Comparison of ENCODE assay signal across 16 cellular contexts in genomic region chr1:223763881-223764280, GRCh38. TPM values are rescaled to one million over a fixed set of nuclear protein-coding genes. Genes with fewer than 3 reads are reported as not detected.
DNase-seq lines count a peak whose midpoint lies in the region; ATAC-seq, FAIRE-seq and TF ChIP-seq lines count a peak whose summit lies in the region.
"Had no signal": no experiment of that assay in that cellular context is flagged by ENCODE, and none has a peak within 500 bp of the region (broad histone marks: within the 10 kb centered on the region; RNA-seq: fewer than 3 reads in every experiment).

No MANE protein-coding gene starts in this region.

- dilution Hi-C loops in endothelial cell of umbilical vein (cut with MboI; ENCODE audit: extremely low pct_ligation_motif_present, low sequenced_read_pairs), result no loop called here

- peaks cover 2% of the 10 kb centered on the region for H3K79me2 ChIP-seq in endothelial cell of umbilical vein (ENCODE audit: control insufficient read depth, insufficient read depth, low read length)

- no peak for TF ChIP-seq EP300 in sigmoid colon (IDR thresholded peaks at IDR 0.05)

- no peaks in the 10 kb centered on the region for H4K20me1 ChIP-seq in endothelial cell of umbilical vein (replicated peaks; ENCODE audit: control insufficient read depth, extremely low read depth, insufficient read depth, low read length)

- no peak overlapping the region for H3K9ac ChIP-seq in endothelial cell of umbilical vein (replicated peaks; ENCODE audit: extremely low read depth, insufficient read depth, low read length)

- no TSS peak for BruUV-seq in endothelial cell of umbilical vein (replicated peaks; lab: Mats Ljungman, UMichigan)

- TF ChIP-seq CTCF in endothelial cell of umbilical vein (IDR thresholded peaks at IDR 0.05; ENCODE audit: extremely low read depth in 1 of 2, insufficient read depth in 1 of 2, low read depth in 1 of 2, low read length in 2 of 2), result no peak
- TF ChIP-seq CTCF in sigmoid colon (IDR thresholded peaks at IDR 0.05), result no peak

- no peaks in the 10 kb centered on the region for H3K27me3 ChIP-seq in SJCRH30
- no peaks in the 10 kb centered on the region for H3K27me3 ChIP-seq in endothelial cell of umbilical vein (ENCODE audit: control insufficient read depth in 2 of 2, insufficient read depth in 2 of 2, low read length in 2 of 2)
- H3K27me3 ChIP-seq in sigmoid colon, result no peaks in the 10 kb centered on the region

- ATAC-seq in GM19351 (IDR thresholded peaks at IDR 0.05; ENCODE audit: unreplicated experiment), result no peak

- intact Hi-C loops in endothelial cell of umbilical vein (cut with micrococcal nuclease) (no loop called here), sigmoid colon (cut with DNase I) (no loop called here)

- peak overlapping the region; percentile 4 for H3K27ac Mint-ChIP-seq in activated T-cell treated with anti-CD3 and anti-CD28 coated beads, Interleukin-2, amount 50 U/mL, for 24 hours

- FAIRE-seq in endothelial cell of umbilical vein (lab: Jason Lieb, UNC), result no peak

- peaks cover 76% of the 10 kb centered on the region for H3K36me3 Mint-ChIP-seq in activated T-cell treated with anti-CD3 and anti-CD28 coated beads, Interleukin-2, amount 50 U/mL, for 24 hours (ENCODE audit: low read depth)

- H3K36me3 ChIP-seq in SJCRH30 (peaks cover 52% of the 10 kb centered on the region), endothelial cell of umbilical vein (ENCODE audit: control insufficient read depth in 2 of 2, extremely low read depth in 1 of 2, insufficient read depth in 2 of 2, low read length in 2 of 2) (peaks cover 13 to 22% of the 10 kb centered on the region in 2 experiments), sigmoid colon (peaks cover 15 to 78% (median 59%) of the 10 kb centered on the region in 4 donors)

- H3K4me1 ChIP-seq in SJCRH30 (peaks cover 28% of the 10 kb centered on the region), endothelial cell of umbilical vein (ENCODE audit: control insufficient read depth, extremely low read depth, insufficient read depth, low read length) (no peaks in the 10 kb centered on the region), sigmoid colon (no peaks in the 10 kb centered on the region)

- no peaks in the 10 kb centered on the region for H3K9me3 ChIP-seq in SJCRH30 (replicated peaks)
- H3K9me3 ChIP-seq in endothelial cell of umbilical vein (replicated peaks; ENCODE audit: control insufficient read depth, insufficient read depth, low read length), result no peaks in the 10 kb centered on the region
- no peaks in the 10 kb centered on the region for H3K9me3 ChIP-seq in sigmoid colon

- H3K9me1 ChIP-seq in endothelial cell of umbilical vein (replicated peaks; ENCODE audit: control insufficient read depth, extremely low read depth, insufficient read depth, low read length), result no peaks in the 10 kb centered on the region

- CTCF ChIA-PET in endothelial cell of umbilical vein (lab: Charles Lee), result interaction anchor here (0.6 to 1.9 kb wide), 2 partner anchors 15 to 437 kb away, joined by 3 to 4 read pairs; no protein-coding TSS in a partner anchor

- WGBS in sigmoid colon, 2 donors, result 96 to 97% methylated on average over 5 of the region's 5 CpGs

- no peak overlapping the region for H3K4me3 Mint-ChIP-seq in activated T-cell treated with anti-CD3 and anti-CD28 coated beads, Interleukin-2, amount 50 U/mL, for 24 hours

- POLR2A ChIA-PET in endothelial cell of umbilical vein (lab: Charles Lee), result no interaction called here

- DNase-seq in activated T-cell treated with anti-CD3 and anti-CD28 coated beads, Interleukin-2, amount 50 U/mL, for 24 hours, result peak; percentile 20
- no peak for DNase-seq in activated T-cell treated with anti-CD3 and anti-CD28 coated beads, Interleukin-2, amount 50 U/mL, for 48 hours
- DNase-seq in SJCRH30 (no peak), endothelial cell of umbilical vein (ENCODE audit: low read depth, low spot score) (no peak), sigmoid colon (peak; percentile 34), NCI-H2029 treated with DMSO at 0.1 percent for 48 hours (lab: John Stamatoyannopoulos, UW) (no peak), NCI-H1048 (lab: John Stamatoyannopoulos, UW) (no peak)
- DNase-seq: C1 segment of cervical spinal cord, DMS53, H7, Kasumi-1, NCI-H1436 treated with DMSO at 0.1 percent for 48 hours, NCI-H2081 treated with DMSO at 0.1 percent for 48 hours, PC-9 had no signal

- H3K4me2 ChIP-seq in endothelial cell of umbilical vein (ENCODE audit: insufficient read depth, low read length), result no peak overlapping the region
- H3K4me2 ChIP-seq: PC-9 had no signal

- H3K4me1 Mint-ChIP-seq in activated T-cell treated with anti-CD3 and anti-CD28 coated beads, Interleukin-2, amount 50 U/mL, for 24 hours (ENCODE audit: low read depth), result no peaks in the 10 kb centered on the region

- no peak overlapping the region for H2AFZ ChIP-seq in endothelial cell of umbilical vein (ENCODE audit: low read depth, low read length)
- H2AFZ ChIP-seq: PC-9 had no signal

- no peaks in the 10 kb centered on the region for H3K27me3 Mint-ChIP-seq in activated T-cell treated with anti-CD3 and anti-CD28 coated beads, Interleukin-2, amount 50 U/mL, for 24 hours

- H3K27ac ChIP-seq in SJCRH30 (peak overlapping the region; percentile 85; the same call in 1 of the 2 replicates), endothelial cell of umbilical vein (ENCODE audit: insufficient read depth, low read depth, low read length) (no peak overlapping the region), sigmoid colon (no peak overlapping the region)
- H3K27ac ChIP-seq: 22Rv1, PC-9 had no signal

- no peaks in the 10 kb centered on the region for H3K9me3 Mint-ChIP-seq in activated T-cell treated with anti-CD3 and anti-CD28 coated beads, Interleukin-2, amount 50 U/mL, for 24 hours

- H3K4me3 ChIP-seq in SJCRH30 (no peak overlapping the region), endothelial cell of umbilical vein (replicated peaks in 1 of 3; ENCODE audit: insufficient read depth in 1 of 3, low read depth in 1 of 3, low read length in 3 of 3) (no peak overlapping the region), sigmoid colon (no peak overlapping the region)
- H3K4me3 ChIP-seq: PC-9 had no signal

- TF ChIP-seq POLR2A in endothelial cell of umbilical vein (IDR thresholded peaks at IDR 0.05; ENCODE audit: low read depth, low read length), result no peak
- TF ChIP-seq POLR2A in sigmoid colon (IDR thresholded peaks at IDR 0.05), result no peak

TF ChIP-seq in endothelial cell of umbilical vein, 7 proteins besides CTCF, POLR2A, EP300 and RAD21:
- TF ChIP-seq POLR2AphosphoS5 (IDR thresholded peaks at IDR 0.05; ENCODE audit: insufficient read depth, low read depth, low read length) (peak; percentile 39), GATA2 (IDR thresholded peaks at IDR 0.05; ENCODE audit: insufficient read depth, insufficient read length, low read depth, low read length) (no peak)

RNA-seq across cellular contexts. Expression of gene CAPN2, which starts 51.5 kb away (rescaled TPM):
- 163 and 172 TPM in 2 replicates for total RNA-seq in SJCRH30 (2014; rRNA removed; shearing (Covaris generic))
- total RNA-seq in endothelial cell of umbilical vein, result 316 and 420 TPM in 2 replicates
- polyA plus RNA-seq in endothelial cell of umbilical vein, result 82.0 and 110 TPM in 2 replicates
- 160 and 168 TPM in 2 replicates for polyA plus RNA-seq in endothelial cell of umbilical vein (2011; cell fraction: cytosol; rRNA removed)
- polyA plus RNA-seq in endothelial cell of umbilical vein (2011; cell fraction: nucleus; rRNA removed), result 332 and 370 TPM in 2 replicates
- polyA plus RNA-seq in endothelial cell of umbilical vein (2012), result 262 and 405 TPM in 2 replicates
- polyA minus RNA-seq in endothelial cell of umbilical vein, result 205 and 211 TPM in 2 replicates
- 44.4 TPM for polyA minus RNA-seq in endothelial cell of umbilical vein (2011; cell fraction: cytosol; rRNA and poly(A)+ RNA removed)
- polyA minus RNA-seq in endothelial cell of umbilical vein (2011; cell fraction: nucleus; rRNA and poly(A)+ RNA removed), result 100 and 114 TPM in 2 replicates
- total RNA-seq in sigmoid colon, result 100 to 1,000 TPM in 1 of 4 donors, 10 to 100 TPM in 3; 67.3 to 154 (median 73.6) TPM
- 100 to 1,000 TPM; 135 to 266 (median 158) TPM for polyA plus RNA-seq in sigmoid colon

Comparison
In these comparisons a context has a peak if more than half of its experiments do, and no peak if none do; other contexts are left out.
1. DNase-seq: peak in activated T-cell treated with anti-CD3 and anti-CD28 coated beads, Interleukin-2, amount 50 U/mL, for 24 hours (single experiment) and sigmoid colon (single experiment); none in activated T-cell treated with anti-CD3 and anti-CD28 coated beads, Interleukin-2, amount 50 U/mL, for 48 hours (0 of 2), SJCRH30 (0 of 2), endothelial cell of umbilical vein (single experiment), NCI-H2029 treated with DMSO at 0.1 percent for 48 hours (single experiment) and NCI-H1048 (single experiment).